6 cellular contexts compared by ENCODE assay signal in genomic region chr1:46953847-46954246, GRCh38. TPM values are rescaled to one million over a fixed set of nuclear protein-coding genes. Genes with fewer than 3 reads are reported as not detected.
"Had no signal": no experiment of that assay in that cellular context is flagged by ENCODE, and none has a peak within 500 bp of the region (broad histone marks: within the 10 kb centered on the region; RNA-seq: fewer than 3 reads in every experiment).

No MANE protein-coding gene starts in this region.

RNA-seq across cellular contexts. Expression of gene CYP4A11, which starts 12.6 kb away (rescaled TPM):
- total RNA-seq: HepG2, HT-29, HT1080, IMR-90, K562 had no signal
- polyA plus RNA-seq: HepG2, IgD-negative memory B cell, IMR-90, K562 had no signal
